Comparison of ENCODE assay signal across 12 cellular contexts in genomic region chr5:142626056-142626455, GRCh38. TPM values are rescaled to one million over a fixed set of nuclear protein-coding genes. Genes with fewer than 3 reads are reported as not detected.
"Had no signal": no experiment of that assay in that cellular context is flagged by ENCODE, and none has a peak within 500 bp of the region (broad histone marks: within the 10 kb centered on the region; RNA-seq: fewer than 3 reads in every experiment).

No MANE protein-coding gene starts in this region.

- H3K27ac ChIP-seq: suprapubic skin had no signal

- H3K4me1 Mint-ChIP-seq: activated naive CD8-positive, alpha-beta T cell treated with anti-CD3 and anti-CD28 coated beads, Interleukin-2, amount 10 ng/mL, durations not matched to agents 7 days and 5 days; naive thymus-derived CD4-positive, alpha-beta T cell had no signal

- H3K9me3 Mint-ChIP-seq: activated naive CD8-positive, alpha-beta T cell treated with anti-CD3 and anti-CD28 coated beads, Interleukin-2, amount 10 ng/mL, durations not matched to agents 7 days and 5 days had no signal

- ATAC-seq: naive thymus-derived CD4-positive, alpha-beta T cell had no signal

- H3K36me3 Mint-ChIP-seq: activated naive CD8-positive, alpha-beta T cell treated with anti-CD3 and anti-CD28 coated beads, Interleukin-2, amount 10 ng/mL, durations not matched to agents 7 days and 5 days; naive thymus-derived CD4-positive, alpha-beta T cell had no signal

- H3K27ac Mint-ChIP-seq: activated naive CD8-positive, alpha-beta T cell treated with anti-CD3 and anti-CD28 coated beads, Interleukin-2, amount 10 ng/mL, durations not matched to agents 7 days and 5 days; naive thymus-derived CD4-positive, alpha-beta T cell; progenitor cell of endocrine pancreas had no signal

- H3K4me1 ChIP-seq: suprapubic skin had no signal

- H3K36me3 ChIP-seq: suprapubic skin had no signal

- DNase-seq: activated CD4-positive, alpha-beta T cell treated with anti-CD3 and anti-CD28 coated beads, Interleukin-2, amount 50 U/mL, for 4 hours; activated naive CD8-positive, alpha-beta T cell treated with anti-CD3 and anti-CD28 coated beads, Interleukin-2, amount 10 ng/mL, durations not matched to agents 7 days and 5 days; aorta; foreskin melanocyte; midbrain; naive thymus-derived CD4-positive, alpha-beta T cell; stimulated activated CD4-positive, alpha-beta T cell treated with anti-CD3 and anti-CD28 coated beads, Interleukin-12 subunit alpha, Interleukin-12 subunit beta, amount 100 ng/mL, for 4 hours; stimulated activated naive CD4-positive, alpha-beta T cell had no signal

- H3K27me3 ChIP-seq: suprapubic skin had no signal

- H3K9me3 ChIP-seq: suprapubic skin had no signal

- H3K4me3 ChIP-seq: suprapubic skin had no signal

- H3K4me3 Mint-ChIP-seq: activated naive CD8-positive, alpha-beta T cell treated with anti-CD3 and anti-CD28 coated beads, Interleukin-2, amount 10 ng/mL, durations not matched to agents 7 days and 5 days; naive thymus-derived CD4-positive, alpha-beta T cell had no signal

RNA-seq across cellular contexts. Expression of gene FGF1, which starts 59.8 kb away (rescaled TPM):
- total RNA-seq: activated naive CD8-positive, alpha-beta T cell treated with anti-CD3 and anti-CD28 coated beads, Interleukin-2, amount 10 ng/mL, durations not matched to agents 7 days and 5 days; naive thymus-derived CD4-positive, alpha-beta T cell; progenitor cell of endocrine pancreas; T-helper 2 cell treated with Interferon-gamma antibody and Interleukin-4, amounts not matched to agents 100 ng/mL and 5 ng/mL, for 36 hours; ureter had no signal
- polyA plus RNA-seq: naive thymus-derived CD4-positive, alpha-beta T cell had no signal
